ENCODE assay signal across 8 cellular contexts in genomic region chr2:207766697-207767460, GRCh38. TPM values are rescaled to one million over a fixed set of nuclear protein-coding genes. Genes with fewer than 3 reads are reported as not detected.
DNase-seq lines count a peak whose midpoint lies in the region; ATAC-seq, FAIRE-seq and TF ChIP-seq lines count a peak whose summit lies in the region.

No MANE protein-coding gene starts in this region.

- H2BK12ac ChIP-seq in mesenchymal stem cell (ENCODE audit: low read length in 2 of 2): no peak overlapping the region

- POLR2A ChIA-PET in K562 (lab: Yijun Ruan, JAX): interaction anchor here (0.9 to 1.3 kb wide), 3 partner anchors 9 to 267 kb away, joined by 4 to 6 read pairs (median 5); partner anchors contain the start of gene CCNYL1
- POLR2A ChIA-PET in PC-9 (lab: Charles Lee; ENCODE audit: unreplicated experiment): interaction anchor here (0.5 kb wide), 1 partner anchor 21 kb away, joined by 3 read pairs; no protein-coding TSS in a partner anchor

- CTCF ChIA-PET in K562 (lab: Yijun Ruan, JAX; ENCODE audit: low intra/inter-chr PET ratio): no interaction called here
- CTCF ChIA-PET in PC-9 (lab: Charles Lee): interaction anchor here (0.6 kb wide), 1 partner anchor 26 kb away, joined by 14 read pairs; no protein-coding TSS in a partner anchor

- H4K91ac ChIP-seq in mesenchymal stem cell (ENCODE audit: low read length): no peak overlapping the region

- no peak overlapping the region for H3K23ac ChIP-seq in mesenchymal stem cell (ENCODE audit: low read length in 2 of 2)

- H3K18ac ChIP-seq in mesenchymal stem cell (ENCODE audit: low read depth in 1 of 2, low read length in 2 of 2): peak overlapping the region in 1 of 2 experiments; percentile 37

- H3K4me1 ChIP-seq in K562 (replicated peaks in 1 of 2; ENCODE audit: control insufficient read depth in 2 of 2, insufficient read depth in 2 of 2, low read length in 2 of 2) (peaks cover 24 to 51% of the 10 kb centered on the region in 2 experiments; a peak in 4 of 5 replicates), mesenchymal stem cell (ENCODE audit: control insufficient read depth, insufficient read depth, low read depth, low read length) (peaks cover 32% of the 10 kb centered on the region), PC-9 (replicated peaks; ENCODE audit: insufficient read depth) (peaks cover 21% of the 10 kb centered on the region)

- no peak for TF ChIP-seq EP300 in K562 (IDR thresholded peaks at IDR 0.05; ENCODE audit: low read length)

- H3K9ac ChIP-seq in K562 (ENCODE audit: insufficient read depth in 1 of 2, low read depth in 2 of 2, low read length in 2 of 2) (peak overlapping the region; percentile 64 to 79), mesenchymal stem cell (ENCODE audit: low read length) (no peak overlapping the region)

- BruUV-seq in K562 (replicated peaks; lab: Mats Ljungman, UMichigan) (no TSS peak), PC-9 (replicated peaks; lab: Mats Ljungman, UMichigan) (no TSS peak)

- H3K36me3 ChIP-seq in K562 (ENCODE audit: control insufficient read depth, insufficient read depth, low read length) (peaks cover 58% of the 10 kb centered on the region), mesenchymal stem cell (ENCODE audit: control insufficient read depth in 1 of 2, insufficient read depth in 2 of 2, low read depth in 1 of 2, low read length in 2 of 2) (peaks cover 0 to 12% of the 10 kb centered on the region in 2 experiments), PC-9 (ENCODE audit: low read depth) (no peaks in the 10 kb centered on the region)

- in situ Hi-C loops in K562 (cut with MboI) (no loop called here), KBM-7 (cut with MboI; ENCODE audit: low pct_unique_long_range_greater_than_20kb, low sequenced_read_pairs) (loop anchor here (25.0 kb wide), 1 partner anchor 270 kb away; the partner anchor contains the start of gene PLEKHM3)

- ATAC-seq in K562 (no peak), HG02798 (IDR thresholded peaks at IDR 0.05; ENCODE audit: poor library complexity, unreplicated experiment) (no peak)

- no peak overlapping the region for H2AFZ ChIP-seq in K562 (ENCODE audit: low read depth, low read length)
- H2AFZ ChIP-seq in mesenchymal stem cell (ENCODE audit: low read depth, low read length): no peak overlapping the region
- H2AFZ ChIP-seq in PC-9: no peak overlapping the region

- no peak overlapping the region for H2BK120ac ChIP-seq in mesenchymal stem cell (ENCODE audit: low read depth, low read length)

- 0 out of 2 replicates have a peak, but pooled peaks cover 3% of the 10 kb centered on the region for H3F3A ChIP-seq in PC-9 (ENCODE audit: insufficient read depth, low read depth)

- H3K9me1 ChIP-seq in K562 (ENCODE audit: control insufficient read depth, insufficient read depth, low read length): no peaks in the 10 kb centered on the region

- TF ChIP-seq RAD21 in K562 (CRISPR knock-in tag; conservative IDR thresholded peaks at IDR 0.05 in 1 of 2, IDR thresholded peaks at IDR 0.05 in 1 of 2): no peak

- no peak overlapping the region for H2BK5ac ChIP-seq in mesenchymal stem cell (ENCODE audit: low read depth, low read length, poor library complexity, severe bottlenecking)

- FAIRE-seq in K562 (lab: Jason Lieb, UNC): no peak

- WGBS in K562 (ENCODE audit: insufficient coverage, low coverage, missing lambda C conversion rate): 85% methylated on average over 15 of the region's 65 CpGs
- WGBS in mesenchymal stem cell: 35% methylated on average over 65 of the region's 65 CpGs

- peaks cover 69% of the 10 kb centered on the region for H3K79me2 ChIP-seq in K562 (ENCODE audit: control insufficient read depth, insufficient read depth, low read length)
- H3K79me2 ChIP-seq in PC-9 (ENCODE audit: low read depth): peaks cover 36% of the 10 kb centered on the region

- H4K20me1 ChIP-seq in K562 (replicated peaks; ENCODE audit: control insufficient read depth, insufficient read depth, low read length) (peaks cover 3% of the 10 kb centered on the region; the same call in 1 of the 2 replicates), PC-9 (ENCODE audit: insufficient read depth) (no peaks in the 10 kb centered on the region)

- no peak overlapping the region for H3K14ac ChIP-seq in mesenchymal stem cell (ENCODE audit: low read length in 2 of 2)

- no peak overlapping the region for H3K4ac ChIP-seq in mesenchymal stem cell (ENCODE audit: low read depth in 1 of 2, low read length in 2 of 2)

- TF ChIP-seq POLR2A in K562 (conservative IDR thresholded peaks at IDR 0.05): no peak

- H3K9me3 ChIP-seq in K562 (replicated peaks; ENCODE audit: control insufficient read depth, insufficient read depth, low read depth, low read length) (0 out of 2 replicates have a peak, but pooled peaks cover 2% of the 10 kb centered on the region), mesenchymal stem cell (ENCODE audit: control insufficient read depth, low read length) (no peaks in the 10 kb centered on the region), PC-9 (ENCODE audit: insufficient read depth, low read depth) (no peaks in the 10 kb centered on the region)

- H3K27ac ChIP-seq in K562 (ENCODE audit: extremely low read depth, low read depth, low read length): peak overlapping the region; percentile 82
- H3K27ac ChIP-seq in mesenchymal stem cell (ENCODE audit: low read length, poor library complexity, severe bottlenecking): no peak overlapping the region
- H3K27ac ChIP-seq in PC-9: no peak overlapping the region

- no peak for TF ChIP-seq CTCF in K562 (IDR thresholded peaks at IDR 0.05 in 2 of 3, conservative IDR thresholded peaks at IDR 0.05 in 1 of 3; ENCODE audit: insufficient read depth in 2 of 3, low read depth in 1 of 3, low read length in 3 of 3)
- TF ChIP-seq CTCF in PC-9 (conservative IDR thresholded peaks at IDR 0.05): no peak

- no peak overlapping the region for H2AK5ac ChIP-seq in mesenchymal stem cell (ENCODE audit: low read length, severe bottlenecking)

- peak overlapping the region; percentile 34; the same call in 1 of the 2 replicates for H3K4me3 ChIP-seq in K562
- peak overlapping the region in 1 of 2 experiments; percentile 43 for H3K4me3 ChIP-seq in mesenchymal stem cell (ENCODE audit: insufficient read depth in 1 of 2, low read depth in 1 of 2, low read length in 2 of 2)
- no peak overlapping the region for H3K4me3 ChIP-seq in PC-9

- H2BK15ac ChIP-seq in mesenchymal stem cell (ENCODE audit: low read depth, poor library complexity, severe bottlenecking): no peak overlapping the region

- no peaks in the 10 kb centered on the region for H3K9me2 ChIP-seq in PC-9 (ENCODE audit: insufficient read depth)

- peaks cover 15% of the 10 kb centered on the region for H3K79me1 ChIP-seq in mesenchymal stem cell (replicated peaks; ENCODE audit: low read length, poor library complexity, severe bottlenecking)

- peak; percentile 11 for DNase-seq in stimulated activated CD4-positive, alpha-beta T cell treated with anti-CD3 and anti-CD28 coated beads, Interleukin-15, amount 100 ng/mL, for 24 hours
- no peak for DNase-seq in stimulated activated CD4-positive, alpha-beta T cell treated with anti-CD3 and anti-CD28 coated beads, Interleukin-4, amount 100 ng/mL, for 24 hours
- DNase-seq in K562 (ENCODE audit: extremely low read depth in 1 of 4, low spot score in 3 of 4) (no peak), mesenchymal stem cell (no peak), PC-9 (no peak), HPDE6-E6E7 (ENCODE audit: extremely low spot score) (no peak), KBM-7 (no peak)

- H3K4me2 ChIP-seq in K562 (ENCODE audit: insufficient read depth, low read length): peak overlapping the region; percentile 80
- H3K4me2 ChIP-seq in mesenchymal stem cell (ENCODE audit: low read length, poor library complexity, severe bottlenecking): peak overlapping the region; percentile 45
- H3K4me2 ChIP-seq in PC-9: no peak overlapping the region

- H4K8ac ChIP-seq in mesenchymal stem cell (ENCODE audit: low read length): peak overlapping the region; percentile 59

- intact Hi-C loops in K562 (cut with micrococcal nuclease): loop anchor here (5.0 kb wide), 2 partner anchors 45 to 205 kb away; no protein-coding TSS in a partner anchor
- intact Hi-C loops in PC-9 (cut with micrococcal nuclease; ENCODE audit: unreplicated experiment): loop anchor here (5.0 kb wide), 2 partner anchors 60 to 205 kb away; no protein-coding TSS in a partner anchor

- H3K27me3 ChIP-seq in K562 (ENCODE audit: control insufficient read depth in 2 of 2, insufficient read depth in 2 of 2, low read length in 2 of 2) (no peaks in the 10 kb centered on the region), mesenchymal stem cell (ENCODE audit: control insufficient read depth in 1 of 2, insufficient read depth in 1 of 2, low read length in 2 of 2) (peaks cover 0 to 8% of the 10 kb centered on the region in 2 experiments), PC-9 (ENCODE audit: insufficient read depth, low read depth) (no peaks in the 10 kb centered on the region)

RNA-seq across cellular contexts. Expression of gene FZD5, which starts 2.8 kb away (rescaled TPM):
- total RNA-seq in K562 (2011; cell fraction: chromatin; rRNA removed; ENCODE audit: low replicate concordance): 12.4 and 17.4 TPM in 2 replicates
- total RNA-seq in K562 (2011; cell fraction: nucleolus; rRNA removed): 14.3 and 15.3 TPM in 2 replicates
- 21.9 and 32.4 TPM in 2 replicates for total RNA-seq in K562 (2011; cell fraction: nucleoplasm; rRNA removed)
- total RNA-seq in K562 (2014; rRNA removed) (8.8 and 9.7 TPM in 2 replicates), K562 (2014; rRNA removed; fragmentation: Illumina TruSeq; extraction: Trizol) (7.2 and 7.7 TPM in 2 replicates), K562 (2015; rRNA removed; fragmentation: Illumina TruSeq; extraction: Trizol) (5.6 and 5.9 TPM in 2 replicates), K562 (2021) (14.6 and 15.8 TPM in 2 replicates), PC-9 (2021) (5.6 and 6.8 TPM in 2 replicates)
- polyA plus RNA-seq in K562 (2011; rRNA removed) (4.1 and 4.3 TPM in 2 replicates), K562 (2014; fragmentation: Illumina TruSeq; extraction: Trizol) (5.1 and 5.3 TPM in 2 replicates), K562 (2014; fragmentation: Nextera tagmentation; extraction: Ambion mirVana) (1 to 10 TPM; 3.7 to 7.7 TPM), K562 (2014; rRNA removed) (4.5 and 5.3 TPM in 2 replicates)
- polyA plus RNA-seq in K562 (2011; cell fraction: cytosol; rRNA removed): 3.2 and 4.3 TPM in 2 replicates
- polyA plus RNA-seq in K562 (2011; cell fraction: nucleus; rRNA removed): 7.6 and 8.4 TPM in 2 replicates
- 3.3 and 4.3 TPM in 2 replicates for polyA plus RNA-seq in K562 (2012)
- 10.9 and 12.2 TPM in 2 replicates for polyA minus RNA-seq in K562 (2011; rRNA and poly(A)+ RNA removed)
- polyA minus RNA-seq in K562 (2011; cell fraction: cytosol; rRNA and poly(A)+ RNA removed): 11.1 and 12.5 TPM in 2 replicates
- 12.0 and 16.7 TPM in 2 replicates for polyA minus RNA-seq in K562 (2011; cell fraction: nucleus; rRNA and poly(A)+ RNA removed)
- 0.94 TPM for polyA plus RNA-seq in mesenchymal stem cell (2013, experiment 1 of 2)
- polyA plus RNA-seq in mesenchymal stem cell (2013, experiment 2 of 2): 0.99 TPM

RNA-seq across cellular contexts. Expression of gene CCNYL1, which starts 55.4 kb away (rescaled TPM):
- 3.1 and 7.4 TPM in 2 replicates for total RNA-seq in K562 (2011; cell fraction: chromatin; rRNA removed; ENCODE audit: low replicate concordance)
- total RNA-seq in K562 (2011; cell fraction: nucleolus; rRNA removed): 2.8 and 3.3 TPM in 2 replicates
- total RNA-seq in K562 (2011; cell fraction: nucleoplasm; rRNA removed): 5.4 and 9.6 TPM in 2 replicates
- total RNA-seq in K562 (2014; rRNA removed): 2.1 and 3.3 TPM in 2 replicates
- total RNA-seq in K562 (2014; rRNA removed; fragmentation: Illumina TruSeq; extraction: Trizol): 3.7 and 4.4 TPM in 2 replicates
- total RNA-seq in K562 (2015; rRNA removed; fragmentation: Illumina TruSeq; extraction: Trizol): 4.1 and 4.7 TPM in 2 replicates
- total RNA-seq in K562 (2021): 4.5 and 6.0 TPM in 2 replicates
- 5.5 and 7.5 TPM in 2 replicates for polyA plus RNA-seq in K562 (2011; rRNA removed)
- 1.9 and 3.2 TPM in 2 replicates for polyA plus RNA-seq in K562 (2011; cell fraction: cytosol; rRNA removed)
- 2.5 and 3.7 TPM in 2 replicates for polyA plus RNA-seq in K562 (2011; cell fraction: nucleus; rRNA removed)
- 4.7 and 5.9 TPM in 2 replicates for polyA plus RNA-seq in K562 (2012)
- polyA plus RNA-seq in K562 (2014; fragmentation: Illumina TruSeq; extraction: Trizol): 6.7 and 7.1 TPM in 2 replicates
- polyA plus RNA-seq in K562 (2014; fragmentation: Nextera tagmentation; extraction: Ambion mirVana): 1 to 10 TPM; 1.9 to 2.1 TPM
- 4.0 and 5.2 TPM in 2 replicates for polyA plus RNA-seq in K562 (2014; rRNA removed)
- 6.5 and 11.2 TPM in 2 replicates for polyA minus RNA-seq in K562 (2011; rRNA and poly(A)+ RNA removed)
- 3.3 and 4.0 TPM in 2 replicates for polyA minus RNA-seq in K562 (2011; cell fraction: cytosol; rRNA and poly(A)+ RNA removed)
- polyA minus RNA-seq in K562 (2011; cell fraction: nucleus; rRNA and poly(A)+ RNA removed): 1.5 and 3.6 TPM in 2 replicates
- polyA plus RNA-seq in mesenchymal stem cell (2013, experiment 1 of 2): 13.9 TPM
- 14.8 TPM for polyA plus RNA-seq in mesenchymal stem cell (2013, experiment 2 of 2)
- total RNA-seq in PC-9 (2021): 21.8 and 24.8 TPM in 2 replicates
